27 cellular contexts compared by ENCODE assay signal in the genomic region with DNA sequence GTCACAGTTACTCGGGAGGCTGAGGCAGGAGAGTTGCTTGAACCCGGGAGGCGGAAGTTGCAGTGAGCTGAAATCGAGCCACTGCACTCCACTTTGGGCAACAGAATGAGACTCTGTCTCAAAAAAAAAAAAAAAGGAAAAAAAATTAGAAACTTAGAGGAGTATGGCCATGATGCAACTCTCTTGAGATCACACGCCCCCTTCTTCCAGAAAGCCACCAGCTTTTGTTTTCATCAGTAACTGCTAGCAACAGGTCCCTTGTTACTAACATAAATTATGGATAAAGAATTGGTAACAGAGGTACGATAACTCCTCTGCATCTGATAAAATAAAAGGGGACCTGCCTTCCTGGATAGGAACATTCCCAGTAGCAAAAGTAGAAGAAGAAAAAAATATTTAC.
"Had no signal": no experiment of that assay in that cellular context is flagged by ENCODE, and none has a peak within 500 bp of the region (broad histone marks: within the 10 kb centered on the region; RNA-seq: fewer than 3 reads in every experiment).

No MANE protein-coding gene starts in this region.

- H3K4me2 ChIP-seq: SK-N-SH had no signal

- H3K36me3 ChIP-seq: ascending aorta, MG63, Peyer's patch, SJCRH30, WERI-Rb-1 had no signal

- H3K4me3 ChIP-seq: ascending aorta, body of pancreas, MG63, Peyer's patch, SJCRH30 had no signal

- H3K27me3 Mint-ChIP-seq: activated CD8-positive, alpha-beta T cell treated with anti-CD3 and anti-CD28 coated beads for 36 hours had no signal

- H3K9me3 Mint-ChIP-seq: activated CD8-positive, alpha-beta T cell treated with anti-CD3 and anti-CD28 coated beads for 36 hours had no signal

- H3K27ac ChIP-seq: ascending aorta, body of pancreas, Peyer's patch, RWPE1, SJCRH30, WERI-Rb-1 had no signal

- H3K9me3 ChIP-seq: ascending aorta, body of pancreas, MG63, Peyer's patch, SJCRH30, SK-N-SH had no signal

- DNase-seq: activated CD4-positive, alpha-beta T cell treated with anti-CD3 and anti-CD28 coated beads for 4 hours; activated CD8-positive, alpha-beta memory T cell treated with anti-CD3 and anti-CD28 coated beads, Interleukin-2, amount 50 U/mL, for 4 hours; activated CD8-positive, alpha-beta T cell treated with anti-CD3 and anti-CD28 coated beads for 36 hours; activated naive CD4-positive, alpha-beta T cell treated with anti-CD3 and anti-CD28 coated beads, Interleukin-2, amount 50 U/mL, for 16 hours; activated T-cell treated with anti-CD3 and anti-CD28 coated beads, Interleukin-2, amount 50 U/mL, for 1 hour; amniotic stem cell; body of pancreas; central memory CD4-positive, alpha-beta T cell; MG63; NCI-H1092 treated with DMSO at 0.1 percent for 48 hours; NCI-H1417 treated with DMSO at 0.1 percent for 48 hours; NCI-H1694; NCI-H2029; NCI-H2107; NCI-H345; NCI-H510A; NCI-H526 treated with DMSO at 0.1 percent for 48 hours; NCI-H82; Peyer's patch; Right ventricle myocardium superior; SJCRH30; SK-N-SH; T-helper 1 cell; WERI-Rb-1 had no signal

- H3K27me3 ChIP-seq: ascending aorta, body of pancreas, MG63, Peyer's patch, SJCRH30 had no signal

- H3K9ac ChIP-seq: SK-N-SH had no signal

- ATAC-seq: activated CD8-positive, alpha-beta T cell treated with anti-CD3 and anti-CD28 coated beads for 36 hours; body of pancreas; HepG2 had no signal

- H3K4me3 Mint-ChIP-seq: activated CD8-positive, alpha-beta T cell treated with anti-CD3 and anti-CD28 coated beads for 36 hours had no signal

- H3K4me1 ChIP-seq: ascending aorta, body of pancreas, Peyer's patch, SJCRH30 had no signal
